In genomic region chr9:107119735-107120134, GRCh38 we compare ENCODE assay signal across 21 cellular contexts.
"Had no signal": no experiment of that assay in that cellular context is flagged by ENCODE, and none has a peak within 500 bp of the region (broad histone marks: within the 10 kb centered on the region; RNA-seq: fewer than 3 reads in every experiment).

No MANE protein-coding gene starts in this region.

- H3K27ac Mint-ChIP-seq: memory B cell; naive B cell; natural killer cell treated with Interleukin-12 subunit alpha and Interleukin-12 subunit beta and Interleukin-15 and Interleukin-18, amount 100 ng/mL, for 72 hours; stimulated activated effector memory CD8-positive, alpha-beta T cell treated with anti-CD3 and anti-CD28 coated beads, Interleukin-12 subunit alpha, Interleukin-12 subunit beta, amount 100 ng/mL, for 72 hours had no signal

- H3K36me3 ChIP-seq: prostate gland, right atrium auricular region, sigmoid colon, stomach, thyroid gland had no signal

- H3K4me1 Mint-ChIP-seq: memory B cell; naive B cell; neural crest cell; stimulated activated effector memory CD8-positive, alpha-beta T cell treated with anti-CD3 and anti-CD28 coated beads, Interleukin-12 subunit alpha, Interleukin-12 subunit beta, amount 100 ng/mL, for 72 hours had no signal

- H3K9me3 ChIP-seq: prostate gland, right atrium auricular region, sigmoid colon, stomach, thyroid gland had no signal

- H3K27ac ChIP-seq: dorsolateral prefrontal cortex, prostate gland, right atrium auricular region, sigmoid colon, stomach, thyroid gland had no signal

- ATAC-seq: left lobe of liver; natural killer cell treated with Interleukin-12 subunit alpha and Interleukin-12 subunit beta and Interleukin-15 and Interleukin-18, amount 100 ng/mL, for 72 hours; stimulated activated effector memory CD8-positive, alpha-beta T cell treated with anti-CD3 and anti-CD28 coated beads, Interleukin-12 subunit alpha, Interleukin-12 subunit beta, amount 100 ng/mL, for 72 hours had no signal

- H3K27me3 ChIP-seq: right atrium auricular region, sigmoid colon, stomach, thyroid gland had no signal

- DNase-seq: dorsolateral prefrontal cortex; effector CD4-positive, alpha-beta T cell; head of caudate nucleus; kidney; naive B cell; nucleus accumbens; sigmoid colon; stimulated activated CD4-positive, alpha-beta T cell treated with anti-CD3 and anti-CD28 coated beads, Interleukin-2, amount 100 ng/mL, for 24 hours; stimulated activated CD4-positive, alpha-beta T cell treated with anti-CD3 and anti-CD28 coated beads, Interleukin-4, amount 100 ng/mL, for 24 hours; stimulated activated naive CD4-positive, alpha-beta T cell treated with Interleukin-2 at 50 U/mL for 16 hours; stomach; thyroid gland; trophoblast cell had no signal

- H3K9me3 Mint-ChIP-seq: memory B cell; natural killer cell treated with Interleukin-12 subunit alpha and Interleukin-12 subunit beta and Interleukin-15 and Interleukin-18, amount 100 ng/mL, for 72 hours; neural crest cell; stimulated activated effector memory CD8-positive, alpha-beta T cell treated with anti-CD3 and anti-CD28 coated beads, Interleukin-12 subunit alpha, Interleukin-12 subunit beta, amount 100 ng/mL, for 72 hours had no signal

- H3K4me3 Mint-ChIP-seq: memory B cell; naive B cell; natural killer cell treated with Interleukin-12 subunit alpha and Interleukin-12 subunit beta and Interleukin-15 and Interleukin-18, amount 100 ng/mL, for 72 hours; neural crest cell; stimulated activated effector memory CD8-positive, alpha-beta T cell treated with anti-CD3 and anti-CD28 coated beads, Interleukin-12 subunit alpha, Interleukin-12 subunit beta, amount 100 ng/mL, for 72 hours had no signal

- H3K4me3 ChIP-seq: dorsolateral prefrontal cortex, lung, prostate gland, right atrium auricular region, sigmoid colon, stomach, thyroid gland had no signal

- H3K4me1 ChIP-seq: prostate gland, right atrium auricular region, sigmoid colon, stomach, thyroid gland had no signal

- H3K36me3 Mint-ChIP-seq: memory B cell; naive B cell; natural killer cell treated with Interleukin-12 subunit alpha and Interleukin-12 subunit beta and Interleukin-15 and Interleukin-18, amount 100 ng/mL, for 72 hours; stimulated activated effector memory CD8-positive, alpha-beta T cell treated with anti-CD3 and anti-CD28 coated beads, Interleukin-12 subunit alpha, Interleukin-12 subunit beta, amount 100 ng/mL, for 72 hours had no signal
